33 cellular contexts compared by ENCODE assay signal in the genomic region with DNA sequence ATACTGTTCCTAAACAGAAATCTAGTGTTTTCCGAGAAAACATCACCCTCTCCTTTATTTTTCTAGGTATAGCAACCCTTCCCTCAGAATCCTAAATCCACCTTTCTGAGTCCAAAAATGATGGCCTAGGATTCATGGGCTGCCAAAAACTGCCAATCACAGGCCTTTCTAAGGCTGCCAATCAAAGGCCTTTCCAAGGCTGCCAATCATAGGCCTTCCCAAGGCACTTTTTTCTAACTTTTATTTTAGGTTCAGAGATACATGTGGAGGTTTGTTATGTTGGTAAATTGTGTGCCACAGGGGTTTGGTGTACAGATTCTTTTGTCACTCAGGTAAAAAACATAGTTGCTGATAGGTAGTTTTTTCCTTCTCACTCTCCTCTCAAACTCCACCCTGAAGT.
DNase-seq lines count a peak whose midpoint lies in the region; ATAC-seq, FAIRE-seq and TF ChIP-seq lines count a peak whose summit lies in the region.
"Had no signal": no experiment of that assay in that cellular context is flagged by ENCODE, and none has a peak within 500 bp of the region (broad histone marks: within the 10 kb centered on the region; RNA-seq: fewer than 3 reads in every experiment).

No MANE protein-coding gene starts in this region.

- H2AFZ ChIP-seq in K562 (ENCODE audit: low read depth, low read length): no peak overlapping the region
- H2AFZ ChIP-seq in mesenchymal stem cell (ENCODE audit: low read depth, low read length): no peak overlapping the region

- H3K4me2 ChIP-seq in K562 (ENCODE audit: insufficient read depth, low read length) (no peak overlapping the region), mesenchymal stem cell (ENCODE audit: low read length, poor library complexity, severe bottlenecking) (no peak overlapping the region)
- H3K4me2 ChIP-seq: A549; BLaER1; BLaER1 treated with 17β-estradiol and CSF1 and Interleukin-3, amounts not matched to agents 10 nM and 100 nM had no signal

- no peak overlapping the region for H3K23ac ChIP-seq in mesenchymal stem cell (ENCODE audit: low read length in 2 of 2)

- CTCF ChIA-PET in HEK293T (lab: Yijun Ruan, JAX): no interaction called here
- CTCF ChIA-PET in K562 (lab: Yijun Ruan, JAX; ENCODE audit: low intra/inter-chr PET ratio): no interaction called here

- FAIRE-seq in K562 (lab: Jason Lieb, UNC): no peak
- FAIRE-seq: A204.1, A549, D721Med had no signal

- WGBS in K562 (ENCODE audit: insufficient coverage, low coverage, missing lambda C conversion rate): 0% methylated on average over 1 of the region's 1 CpG
- WGBS in mesenchymal stem cell: 98% methylated on average over 1 of the region's 1 CpG
- WGBS in heart right ventricle, 2 donors: 97 to 100% methylated on average over 1 of the region's 1 CpG

- no peak overlapping the region for H3K4me3 ChIP-seq in K562
- no peak overlapping the region for H3K4me3 ChIP-seq in mesenchymal stem cell (ENCODE audit: insufficient read depth in 1 of 2, low read depth in 1 of 2, low read length in 2 of 2)
- no peak overlapping the region for H3K4me3 ChIP-seq in left lung
- no peak overlapping the region for H3K4me3 ChIP-seq in heart right ventricle
- H3K4me3 ChIP-seq: A549; BLaER1; BLaER1 treated with 17β-estradiol and CSF1 and Interleukin-3, amounts not matched to agents 10 nM and 100 nM had no signal

- no peak overlapping the region for H2BK12ac ChIP-seq in mesenchymal stem cell (ENCODE audit: low read length in 2 of 2)

- H3K79me2 ChIP-seq in K562 (ENCODE audit: control insufficient read depth, insufficient read depth, low read length): no peaks in the 10 kb centered on the region

- intact Hi-C loops in K562 (cut with micrococcal nuclease): no loop called here
- intact Hi-C loops in left lung (cut with DNase I): no loop called here
- intact Hi-C loops in heart right ventricle (cut with DNase I): no loop called here

- TF ChIP-seq RAD21 in K562 (CRISPR knock-in tag; conservative IDR thresholded peaks at IDR 0.05 in 1 of 2, IDR thresholded peaks at IDR 0.05 in 1 of 2): no peak

- no peaks in the 10 kb centered on the region for H3K9me1 ChIP-seq in K562 (ENCODE audit: control insufficient read depth, insufficient read depth, low read length)

- H3K14ac ChIP-seq in mesenchymal stem cell (ENCODE audit: low read length in 2 of 2): no peak overlapping the region

- H3K27me3 ChIP-seq in K562 (ENCODE audit: control insufficient read depth in 2 of 2, insufficient read depth in 2 of 2, low read length in 2 of 2) (0 out of 5 replicates have a peak, but pooled peaks cover 0 to 3% of the 10 kb centered on the region in 2 experiments), mesenchymal stem cell (ENCODE audit: control insufficient read depth in 1 of 2, insufficient read depth in 1 of 2, low read length in 2 of 2) (no peaks in the 10 kb centered on the region), left lung (no peaks in the 10 kb centered on the region), heart right ventricle (no peaks in the 10 kb centered on the region)
- H3K27me3 ChIP-seq: BE2C; BLaER1; BLaER1 treated with 17β-estradiol and CSF1 and Interleukin-3, amounts not matched to agents 10 nM and 100 nM had no signal

- H3K36me3 ChIP-seq in K562 (ENCODE audit: control insufficient read depth, insufficient read depth, low read length) (no peaks in the 10 kb centered on the region), mesenchymal stem cell (ENCODE audit: control insufficient read depth in 1 of 2, insufficient read depth in 2 of 2, low read depth in 1 of 2, low read length in 2 of 2) (no peaks in the 10 kb centered on the region), left lung (no peaks in the 10 kb centered on the region), heart right ventricle (no peaks in the 10 kb centered on the region)
- H3K36me3 ChIP-seq: BE2C; BLaER1; BLaER1 treated with 17β-estradiol and CSF1 and Interleukin-3, amounts not matched to agents 10 nM and 100 nM had no signal

- no peak overlapping the region for H2AK5ac ChIP-seq in mesenchymal stem cell (ENCODE audit: low read length, severe bottlenecking)

- no peak overlapping the region for H4K91ac ChIP-seq in mesenchymal stem cell (ENCODE audit: low read length)

- H3K9me3 ChIP-seq in K562 (replicated peaks; ENCODE audit: control insufficient read depth, insufficient read depth, low read depth, low read length) (no peaks in the 10 kb centered on the region; the same call in 1 of the 2 replicates), mesenchymal stem cell (ENCODE audit: control insufficient read depth, low read length) (no peaks in the 10 kb centered on the region), left lung (no peaks in the 10 kb centered on the region), heart right ventricle (no peaks in the 10 kb centered on the region)
- H3K9me3 ChIP-seq: A549; BE2C; BLaER1; BLaER1 treated with 17β-estradiol and CSF1 and Interleukin-3, amounts not matched to agents 10 nM and 100 nM; Caco-2 had no signal

- no peak for ATAC-seq in K562
- ATAC-seq in left lung: no peak
- no peak for ATAC-seq in heart right ventricle
- ATAC-seq: A549; CD8-positive, alpha-beta T cell had no signal

- POLR2A ChIA-PET in HEK293T (lab: Yijun Ruan, JAX) (no interaction called here), K562 (lab: Yijun Ruan, JAX) (no interaction called here)

- peaks cover 0 to 2% of the 10 kb centered on the region in 2 experiments; a peak in 2 of 5 replicates for H3K4me1 ChIP-seq in K562 (replicated peaks in 1 of 2; ENCODE audit: control insufficient read depth in 2 of 2, insufficient read depth in 2 of 2, low read length in 2 of 2)
- H3K4me1 ChIP-seq in mesenchymal stem cell (ENCODE audit: control insufficient read depth, insufficient read depth, low read depth, low read length): no peaks in the 10 kb centered on the region
- H3K4me1 ChIP-seq in left lung: no peaks in the 10 kb centered on the region
- peaks cover 0 to 4% (median 0%) of the 10 kb centered on the region in 9 donors for H3K4me1 ChIP-seq in heart right ventricle
- H3K4me1 ChIP-seq: A549, BE2C, BLaER1, Caco-2 had no signal

- H4K8ac ChIP-seq in mesenchymal stem cell (ENCODE audit: low read length): no peak overlapping the region

- BruUV-seq in K562 (replicated peaks; lab: Mats Ljungman, UMichigan): no TSS peak

- no peak overlapping the region for H3K4ac ChIP-seq in mesenchymal stem cell (ENCODE audit: low read depth in 1 of 2, low read length in 2 of 2)

- DNase-seq in HEK293T (ENCODE audit: extremely low spot score) (no peak), K562 (ENCODE audit: extremely low read depth in 1 of 4, low spot score in 3 of 4) (no peak), mesenchymal stem cell (no peak), NCI-H2107 treated with DMSO at 0.1 percent for 48 hours (lab: John Stamatoyannopoulos, UW; ENCODE audit: unreplicated experiment) (no peak), left lung (no peak), heart right ventricle (no peak)
- DNase-seq: 8988T; ACHN; AML-193; BE2C; C1 segment of cervical spinal cord; Caco-2; Calu3; CD4-positive, alpha-beta memory T cell; CD4-positive, alpha-beta T cell; CD4-positive, CD25-positive, alpha-beta regulatory T cell; CD8-positive, alpha-beta memory T cell; CD8-positive, alpha-beta T cell; COR-L47; DMS 273 treated with DMSO at 0.1 percent for 48 hours; DMS153; DMS53; DMS79; DMS79 treated with DMSO at 0.1 percent for 48 hours; DND-41; EL had no signal

- no peak for TF ChIP-seq CTCF in K562 (IDR thresholded peaks at IDR 0.05 in 2 of 3, conservative IDR thresholded peaks at IDR 0.05 in 1 of 3; ENCODE audit: insufficient read depth in 2 of 3, low read depth in 1 of 3, low read length in 3 of 3)
- TF ChIP-seq CTCF in left lung (IDR thresholded peaks at IDR 0.05): no peak
- TF ChIP-seq CTCF in heart right ventricle (IDR thresholded peaks at IDR 0.05): no peak

- TF ChIP-seq POLR2A in K562 (conservative IDR thresholded peaks at IDR 0.05): no peak

- no peak overlapping the region for H2BK120ac ChIP-seq in mesenchymal stem cell (ENCODE audit: low read depth, low read length)

- H2BK15ac ChIP-seq in mesenchymal stem cell (ENCODE audit: low read depth, poor library complexity, severe bottlenecking): no peak overlapping the region

- H3K9ac ChIP-seq in K562 (ENCODE audit: insufficient read depth in 1 of 2, low read depth in 2 of 2, low read length in 2 of 2): no peak overlapping the region
- no peak overlapping the region for H3K9ac ChIP-seq in mesenchymal stem cell (ENCODE audit: low read length)
- H3K9ac ChIP-seq: BLaER1; BLaER1 treated with 17β-estradiol and CSF1 and Interleukin-3, amounts not matched to agents 10 nM and 100 nM had no signal

- in situ Hi-C loops in K562 (cut with MboI): no loop called here

- TF ChIP-seq EP300 in K562 (IDR thresholded peaks at IDR 0.05; ENCODE audit: low read length): no peak

- no peaks in the 10 kb centered on the region for H3K79me1 ChIP-seq in mesenchymal stem cell (replicated peaks; ENCODE audit: low read length, poor library complexity, severe bottlenecking)

- no peaks in the 10 kb centered on the region for H4K20me1 ChIP-seq in K562 (replicated peaks; ENCODE audit: control insufficient read depth, insufficient read depth, low read length)
- H4K20me1 ChIP-seq: BLaER1; BLaER1 treated with 17β-estradiol and CSF1 and Interleukin-3, amounts not matched to agents 10 nM and 100 nM had no signal

- no peak overlapping the region for H3K18ac ChIP-seq in mesenchymal stem cell (ENCODE audit: low read depth in 1 of 2, low read length in 2 of 2)

- H3K27ac ChIP-seq in K562 (ENCODE audit: extremely low read depth, low read depth, low read length) (no peak overlapping the region), mesenchymal stem cell (ENCODE audit: low read length, poor library complexity, severe bottlenecking) (no peak overlapping the region), left lung (no peak overlapping the region), heart right ventricle (no peak overlapping the region)
- H3K27ac ChIP-seq: 22Rv1; A549; BLaER1; BLaER1 treated with 17β-estradiol and CSF1 and Interleukin-3, amounts not matched to agents 10 nM and 100 nM; C4-2B had no signal

- peak overlapping the region; percentile 31 for H2BK5ac ChIP-seq in mesenchymal stem cell (ENCODE audit: low read depth, low read length, poor library complexity, severe bottlenecking)

TF ChIP-seq in HEK293T, 16 proteins besides CTCF, POLR2A, EP300 and RAD21 (continues in another document):
- TF ChIP-seq CTBP1 (IDR thresholded peaks at IDR 0.05; ENCODE audit: borderline replicate concordance): no peak

TF ChIP-seq in K562, 482 proteins besides CTCF, POLR2A, EP300 and RAD21:
- no peak for TF ChIP-seq ZBTB8A (IDR thresholded peaks at IDR 0.05; ENCODE audit: partially characterized antibody)
- TF ChIP-seq, protein P1, sequence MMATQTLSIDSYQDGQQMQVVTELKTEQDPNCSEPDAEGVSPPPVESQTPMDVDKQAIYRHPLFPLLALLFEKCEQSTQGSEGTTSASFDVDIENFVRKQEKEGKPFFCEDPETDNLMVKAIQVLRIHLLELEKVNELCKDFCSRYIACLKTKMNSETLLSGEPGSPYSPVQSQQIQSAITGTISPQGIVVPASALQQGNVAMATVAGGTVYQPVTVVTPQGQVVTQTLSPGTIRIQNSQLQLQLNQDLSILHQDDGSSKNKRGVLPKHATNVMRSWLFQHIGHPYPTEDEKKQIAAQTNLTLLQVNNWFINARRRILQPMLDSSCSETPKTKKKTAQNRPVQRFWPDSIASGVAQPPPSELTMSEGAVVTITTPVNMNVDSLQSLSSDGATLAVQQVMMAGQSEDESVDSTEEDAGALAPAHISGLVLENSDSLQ (IDR thresholded peaks at IDR 0.05): peak; percentile 53; the same call in 1 of the 2 replicates
